In the genomic region with DNA sequence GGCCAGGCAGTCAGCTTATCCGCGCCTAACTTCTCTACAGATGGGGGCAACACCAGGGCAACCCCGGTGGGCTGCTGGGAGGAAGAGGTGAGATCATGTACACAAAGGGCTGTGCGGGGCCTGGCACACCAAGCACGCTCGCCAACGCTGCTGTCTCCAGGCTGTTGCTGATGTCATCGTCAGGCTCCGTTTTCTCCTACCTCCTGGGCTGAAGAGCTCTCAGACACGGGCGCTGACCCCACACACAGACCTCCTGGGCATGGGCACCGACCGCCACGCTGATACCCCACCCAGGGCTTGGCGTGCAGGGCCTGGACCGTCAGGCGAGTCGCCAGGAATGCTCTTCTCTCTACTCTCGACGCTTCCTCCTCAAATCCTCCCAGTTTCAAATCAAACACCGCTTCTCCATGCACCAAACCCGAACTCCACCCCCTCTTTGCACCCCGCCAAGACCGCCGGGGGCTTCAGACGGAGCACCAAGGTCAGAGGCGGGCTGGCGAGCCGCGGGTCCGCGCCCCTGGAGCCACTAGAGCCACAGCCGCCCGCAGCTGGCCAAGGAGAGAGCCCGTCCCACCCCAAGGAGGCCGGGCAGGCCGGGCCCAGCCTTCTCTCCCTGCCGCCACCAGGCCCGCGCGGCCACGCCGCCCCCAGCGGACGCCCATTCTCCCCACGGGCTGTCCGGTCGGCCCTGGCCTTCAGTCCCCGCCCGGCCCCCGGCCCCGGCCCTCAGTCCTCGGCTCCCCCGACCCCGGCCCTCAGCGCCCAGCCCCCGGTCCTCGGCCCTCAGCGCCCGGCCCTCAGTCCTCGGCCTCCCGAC, we compare ENCODE assay signal across 1 cellular context.
TF ChIP-seq lines count a peak whose summit lies in the region.

No MANE protein-coding gene starts in this region.

TF ChIP-seq in A549, 52 proteins besides CTCF, POLR2A, EP300 and RAD21 (continued from another document):
- no peak for TF ChIP-seq REST (IDR thresholded peaks at IDR 0.05)
